ENCODE assay signal across 11 cellular contexts in the genomic region with DNA sequence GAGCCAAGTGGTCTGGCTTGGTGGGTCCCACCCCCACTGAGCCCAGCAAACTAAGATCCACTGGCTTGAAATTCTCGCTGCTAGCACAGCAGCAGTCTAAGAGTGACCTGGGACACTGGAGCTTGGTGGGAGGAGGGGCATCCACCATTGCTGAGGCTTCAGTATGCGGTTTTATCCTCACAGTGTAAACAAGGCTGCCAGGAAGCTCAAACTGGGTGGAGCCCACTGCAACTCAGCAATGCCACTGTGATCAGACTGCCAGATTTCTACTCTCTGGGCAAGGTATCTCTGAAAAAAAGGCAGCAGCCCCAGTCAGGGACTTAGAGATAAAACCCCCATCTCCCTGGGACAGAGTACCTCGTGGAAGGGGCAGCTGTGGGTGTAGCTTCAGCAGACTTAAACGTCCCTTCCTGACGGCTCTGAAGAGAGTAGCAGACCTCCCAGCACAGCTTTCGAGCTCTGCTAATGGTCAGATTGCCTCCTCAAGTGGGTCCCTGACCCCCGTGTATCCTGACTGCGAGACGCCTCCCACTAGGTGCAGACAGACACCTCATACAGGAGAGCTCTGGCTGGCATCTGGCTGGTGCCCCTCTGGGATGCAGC. TPM values are rescaled to one million over a fixed set of nuclear protein-coding genes. Genes with fewer than 3 reads are reported as not detected.
DNase-seq lines count a peak whose midpoint lies in the region; ATAC-seq and TF ChIP-seq lines count a peak whose summit lies in the region.
"Had no signal": no experiment of that assay in that cellular context is flagged by ENCODE, and none has a peak within 500 bp of the region (broad histone marks: within the 10 kb centered on the region; RNA-seq: fewer than 3 reads in every experiment).

No MANE protein-coding gene starts in this region.

- peaks cover 4% of the 10 kb centered on the region for H3K4me1 ChIP-seq in mesendoderm (ENCODE audit: control insufficient read depth, low read depth, low read length)
- no peaks in the 10 kb centered on the region for H3K4me1 ChIP-seq in spleen

- H3K9me3 Mint-ChIP-seq in activated T-helper 17 cell treated with anti-CD3 and anti-CD28 coated beads, Interleukin-2, amount 50 U/mL, for 72 hours, result peaks cover 9% of the 10 kb centered on the region

- H3K23ac ChIP-seq in mesendoderm (ENCODE audit: low read length), result peak overlapping the region; percentile 96

- H3K27ac ChIP-seq in mesendoderm (ENCODE audit: low read depth, low read length) (no peak overlapping the region), spleen (no peak overlapping the region)

- H2BK120ac ChIP-seq in mesendoderm (ENCODE audit: low read depth, low read length), result no peak overlapping the region

- peaks cover 0 to 5% (median 0%) of the 10 kb centered on the region in 8 donors for H3K9me3 ChIP-seq in spleen

- H3K27ac Mint-ChIP-seq in activated T-helper 17 cell treated with anti-CD3 and anti-CD28 coated beads, Interleukin-2, amount 50 U/mL, for 72 hours, result peak overlapping the region; percentile 52
- H3K27ac Mint-ChIP-seq: natural killer cell had no signal

- H3K36me3 ChIP-seq in mesendoderm (ENCODE audit: control insufficient read depth, insufficient read depth, low read length) (no peaks in the 10 kb centered on the region), spleen (no peaks in the 10 kb centered on the region)

- H3K27me3 ChIP-seq in mesendoderm (ENCODE audit: insufficient read depth, low read length, poor library complexity), result no peaks in the 10 kb centered on the region
- H3K27me3 ChIP-seq in spleen (replicated peaks in 1 of 7), result peaks cover 0 to 4% (median 0%) of the 10 kb centered on the region in 7 donors

- no peak for TF ChIP-seq POLR2A in spleen (IDR thresholded peaks at IDR 0.05)

- H3K36me3 Mint-ChIP-seq in activated T-helper 17 cell treated with anti-CD3 and anti-CD28 coated beads, Interleukin-2, amount 50 U/mL, for 72 hours (ENCODE audit: low read depth), result no peaks in the 10 kb centered on the region
- H3K36me3 Mint-ChIP-seq: natural killer cell had no signal

- no peaks in the 10 kb centered on the region for H3K4me1 Mint-ChIP-seq in activated T-helper 17 cell treated with anti-CD3 and anti-CD28 coated beads, Interleukin-2, amount 50 U/mL, for 72 hours

- no peak overlapping the region for H4K8ac ChIP-seq in mesendoderm (ENCODE audit: low read depth, low read length)

- H3K18ac ChIP-seq in mesendoderm (ENCODE audit: low read length), result no peak overlapping the region

- TF ChIP-seq CTCF in GM12865 (IDR thresholded peaks at IDR 0.05; ENCODE audit: insufficient read depth, low read depth, low read length, missing control alignments) (no peak), spleen (IDR thresholded peaks at IDR 0.05 in 8 of 11, conservative IDR thresholded peaks at IDR 0.05 in 3 of 11) (no peak)

- H3K56ac ChIP-seq in mesendoderm (ENCODE audit: low read length), result peak overlapping the region; percentile 70

- ATAC-seq in activated T-helper 17 cell treated with anti-CD3 and anti-CD28 coated beads, Interleukin-2, amount 50 U/mL, for 72 hours (replicated peaks), result peak; percentile 24
- ATAC-seq in GM18907 (IDR thresholded peaks at IDR 0.05; ENCODE audit: unreplicated experiment), result no peak

- no peak overlapping the region for H3K4ac ChIP-seq in mesendoderm (ENCODE audit: low read depth, low read length)

- H3K4me3 ChIP-seq in GM12865 (ENCODE audit: low read depth, low read length), result no peak overlapping the region
- H3K4me3 ChIP-seq in mesendoderm (ENCODE audit: low read length), result no peak overlapping the region
- H3K4me3 ChIP-seq in spleen, result no peak overlapping the region

- no peaks in the 10 kb centered on the region for H3K79me1 ChIP-seq in mesendoderm (ENCODE audit: low read length)

- H3K79me2 ChIP-seq in mesendoderm (ENCODE audit: control insufficient read depth, insufficient read depth, low read length), result no peaks in the 10 kb centered on the region

- DNase-seq in GM12865 (ENCODE audit: low read depth), result peak; percentile 5
- DNase-seq in NCI-H460 (ENCODE audit: extremely low read depth, low read depth), result peak; percentile 21
- peak; percentile 61 for DNase-seq in mesendoderm
- no peak for DNase-seq in spleen
- DNase-seq in cerebellar nuclear complex (lab: John Stamatoyannopoulos, UW), result no peak
- DNase-seq in NCI-H345 treated with DMSO at 0.1 percent for 48 hours (lab: John Stamatoyannopoulos, UW; ENCODE audit: unreplicated experiment), result no peak
- DNase-seq: activated gamma-delta T cell treated with Interleukin-2 at 50 U/mL for 16 hours; natural killer cell; stimulated activated naive CD4-positive, alpha-beta T cell had no signal

- peak overlapping the region; percentile 8 for H3K9ac ChIP-seq in mesendoderm (ENCODE audit: low read length)

- H3K4me2 ChIP-seq in mesendoderm (ENCODE audit: low read length), result no peak overlapping the region

- intact Hi-C loops in spleen (cut with DNase I; ENCODE audit: low total_unique reads), result no loop called here

- no peak overlapping the region for H4K5ac ChIP-seq in mesendoderm (ENCODE audit: low read length)

- H2BK5ac ChIP-seq in mesendoderm (ENCODE audit: low read length), result peak overlapping the region; percentile 66

- H2BK15ac ChIP-seq in mesendoderm (replicated peaks; ENCODE audit: low read depth), result no peak overlapping the region

- H3K27me3 Mint-ChIP-seq in activated T-helper 17 cell treated with anti-CD3 and anti-CD28 coated beads, Interleukin-2, amount 50 U/mL, for 72 hours, result no peaks in the 10 kb centered on the region

- no CpG with 5 or more reads among the region's 9 CpGs for WGBS in mesendoderm (ENCODE audit: extremely low coverage, insufficient coverage, low lambda C conversion rate)
- 46 to 61% (median 52%) methylated on average over 7 to 9 of the region's 9 CpGs for WGBS in spleen, 5 donors

- no peak overlapping the region for H3K4me3 Mint-ChIP-seq in activated T-helper 17 cell treated with anti-CD3 and anti-CD28 coated beads, Interleukin-2, amount 50 U/mL, for 72 hours
- H3K4me3 Mint-ChIP-seq: natural killer cell had no signal

- H2AK5ac ChIP-seq in mesendoderm (ENCODE audit: low read length), result no peak overlapping the region

RNA-seq across cellular contexts. Expression of gene STK32A, which starts 18.2 kb away (rescaled TPM):
- 0.32 and 0.43 TPM in 2 replicates for total RNA-seq in NCI-H460 (2014; rRNA removed; shearing (Covaris generic))
- polyA plus RNA-seq in NCI-H460 (2014; cell fraction: nucleus; rRNA removed), result 1.5 TPM in 1 of 2 replicates, not detected in the other
- not detected for total RNA-seq in activated T-helper 17 cell treated with anti-CD3 and anti-CD28 coated beads, Interleukin-2, amount 50 U/mL, for 72 hours
- polyA plus RNA-seq in mesendoderm (2013, experiment 1 of 2), result 1.6 TPM
- 1.3 TPM for polyA plus RNA-seq in mesendoderm (2013, experiment 2 of 2)
- 1 to 10 TPM in 4 of 7 donors, under 1 TPM in 3; 0.67 to 3.1 (median 1.0) TPM for total RNA-seq in spleen
- under 1 TPM; 0.15 to 0.42 (median 0.15) TPM for polyA plus RNA-seq in spleen
- total RNA-seq: natural killer cell had no signal

Comparison
In these comparisons a context has a peak if more than half of its experiments do, and no peak if none do; other contexts are left out.
1. DNase-seq: peak in GM12865 (single experiment), NCI-H460 (single experiment) and mesendoderm (single experiment); none in spleen (single experiment), cerebellar nuclear complex (0 of 2) and NCI-H345 treated with DMSO at 0.1 percent for 48 hours (single experiment).